ENCODE assay signal across 1 cellular context in the genomic region with DNA sequence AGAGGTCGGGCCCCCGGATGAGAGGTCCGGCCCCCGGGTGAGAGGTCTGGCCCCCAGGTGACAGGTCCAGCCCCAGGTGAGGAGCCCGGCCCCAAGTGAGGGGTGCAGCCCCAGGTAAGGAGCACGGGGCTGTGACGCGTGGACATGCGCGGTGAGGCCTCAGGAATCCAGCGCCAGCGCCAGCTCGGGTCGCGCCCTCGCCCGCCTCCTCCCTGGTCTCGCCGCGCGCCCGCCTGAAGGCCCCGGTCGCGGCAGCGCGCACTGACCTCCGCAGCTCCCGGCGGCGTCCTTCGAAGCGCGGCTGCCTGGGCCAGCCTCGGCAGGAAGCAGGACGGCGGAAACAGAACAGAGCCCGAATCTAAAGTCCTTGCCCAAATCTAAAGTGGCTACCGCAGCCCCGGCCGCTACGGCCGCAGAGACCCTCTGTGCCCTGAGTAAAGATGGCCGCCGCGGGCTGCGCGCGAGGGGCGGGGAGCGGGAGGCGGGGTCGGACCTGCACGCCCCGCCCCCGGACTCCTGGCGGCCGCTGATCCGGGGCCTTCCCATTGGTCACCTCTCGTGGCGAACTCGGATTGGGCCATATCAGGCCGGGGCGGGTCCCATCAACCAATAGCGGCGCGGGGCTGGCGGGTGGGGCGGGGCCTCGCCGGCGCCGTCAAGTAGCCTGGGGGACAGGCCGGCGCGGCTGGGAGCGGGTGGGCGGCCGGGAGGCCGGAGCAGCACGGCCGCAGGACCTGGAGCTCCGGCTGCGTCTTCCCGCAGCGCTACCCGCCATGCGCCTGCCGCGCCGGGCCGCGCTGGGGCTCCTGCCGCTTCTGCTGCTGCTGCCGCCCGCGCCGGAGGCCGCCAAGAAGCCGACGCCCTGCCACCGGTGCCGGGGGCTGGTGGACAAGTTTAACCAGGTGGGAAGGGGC.
TF ChIP-seq lines count a peak whose summit lies in the region.

TSS of gene ALG12 (minus strand) at position 442 of the 914 bp plus-strand sequence. CDS start 4,673 bp downstream, outside the sequence.
A gene with protein sequence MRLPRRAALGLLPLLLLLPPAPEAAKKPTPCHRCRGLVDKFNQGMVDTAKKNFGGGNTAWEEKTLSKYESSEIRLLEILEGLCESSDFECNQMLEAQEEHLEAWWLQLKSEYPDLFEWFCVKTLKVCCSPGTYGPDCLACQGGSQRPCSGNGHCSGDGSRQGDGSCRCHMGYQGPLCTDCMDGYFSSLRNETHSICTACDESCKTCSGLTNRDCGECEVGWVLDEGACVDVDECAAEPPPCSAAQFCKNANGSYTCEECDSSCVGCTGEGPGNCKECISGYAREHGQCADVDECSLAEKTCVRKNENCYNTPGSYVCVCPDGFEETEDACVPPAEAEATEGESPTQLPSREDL (plus strand): TSS at position 638 of the 914 bp plus-strand sequence. CDS start 136 bp downstream, at position 774.

TF ChIP-seq in HepG2, 621 proteins besides CTCF, POLR2A, EP300 and RAD21 (continued from another document and continues in another):
- TF ChIP-seq ZNF18 (CRISPR knock-in tag; IDR thresholded peaks at IDR 0.05; ENCODE audit: insufficient replicate concordance) (peak; percentile 6), ZIK1 (CRISPR knock-in tag; IDR thresholded peaks at IDR 0.05; ENCODE audit: borderline replicate concordance, low read depth) (0 out of 2 replicates have a peak, but pooled peaks have one; percentile 50), IKZF5 (CRISPR knock-in tag; IDR thresholded peaks at IDR 0.05) (peak; percentile 68; the same call in 1 of the 2 replicates), GTF3A (CRISPR knock-in tag; conservative IDR thresholded peaks at IDR 0.05) (no peak), ZFP82 (CRISPR knock-in tag; IDR thresholded peaks at IDR 0.05; ENCODE audit: borderline replicate concordance) (0 out of 2 replicates have a peak, but pooled peaks have one; percentile 38), KDM2A (CRISPR knock-in tag; IDR thresholded peaks at IDR 0.05; ENCODE audit: borderline replicate concordance, low read depth) (peak; percentile 83), XRCC5 (optimal IDR thresholded peaks at IDR 0.05; ENCODE audit: low read length) (peak; percentile 36), ZNF138 (CRISPR knock-in tag; IDR thresholded peaks at IDR 0.05; ENCODE audit: low read depth) (peak; percentile 56; the same call in 1 of the 2 replicates), ZSCAN29 (CRISPR knock-in tag; conservative IDR thresholded peaks at IDR 0.05) (no peak), SP4 (CRISPR knock-in tag; IDR thresholded peaks at IDR 0.05) (peak; percentile 98), SP2 (CRISPR knock-in tag; IDR thresholded peaks at IDR 0.05) (peak; percentile 84), PPARG (CRISPR knock-in tag; conservative IDR thresholded peaks at IDR 0.05) (peak; percentile 38; the same call in 1 of the 2 replicates), RARA (CRISPR knock-in tag; IDR thresholded peaks at IDR 0.05) (0 out of 2 replicates have a peak, but pooled peaks have one; percentile 18), POGZ (CRISPR knock-in tag; IDR thresholded peaks at IDR 0.05) (peak; percentile 53; the same call in 1 of the 2 replicates), ZBTB34 (CRISPR knock-in tag; IDR thresholded peaks at IDR 0.05) (no peak), MTF1 (CRISPR knock-in tag; IDR thresholded peaks at IDR 0.05) (no peak), ZBTB3 (CRISPR knock-in tag; IDR thresholded peaks at IDR 0.05; ENCODE audit: borderline replicate concordance, low read depth) (no peak), ZBTB7B (CRISPR knock-in tag; IDR thresholded peaks at IDR 0.05) (peak; percentile 63; the same call in 1 of the 2 replicates), RFX1 (IDR thresholded peaks at IDR 0.05) (no peak), TARDBP (CRISPR knock-in tag; IDR thresholded peaks at IDR 0.05) (peak; percentile 65; the same call in 1 of the 2 replicates), CAMTA2 (CRISPR knock-in tag; IDR thresholded peaks at IDR 0.05; ENCODE audit: borderline replicate concordance) (peak; percentile 59; the same call in 1 of the 2 replicates), PHF8 (CRISPR knock-in tag; IDR thresholded peaks at IDR 0.05) (peak; percentile 82), ATF7-NPFF (CRISPR knock-in tag; IDR thresholded peaks at IDR 0.05; ENCODE audit: low read depth) (peak; percentile 35; the same call in 1 of the 2 replicates), HOXD1 (CRISPR knock-in tag; IDR thresholded peaks at IDR 0.05) (no peak), ZFP36 (IDR thresholded peaks at IDR 0.05; ENCODE audit: borderline replicate concordance, low read depth, low read length, partially characterized antibody) (no peak), SP1 (IDR thresholded peaks at IDR 0.05) (0 out of 2 replicates have a peak, but pooled peaks have one; percentile 36), SP1 (CRISPR knock-in tag; IDR thresholded peaks at IDR 0.05) (0 out of 2 replicates have a peak, but pooled peaks have one; percentile 50), YY1 (IDR thresholded peaks at IDR 0.05; ENCODE audit: insufficient read depth, insufficient replicate concordance, low read depth, low read length) (peak; percentile 99), ZNF124 (CRISPR knock-in tag; IDR thresholded peaks at IDR 0.05) (peak; percentile 63; the same call in 1 of the 2 replicates), SMARCE1 (IDR thresholded peaks at IDR 0.05; ENCODE audit: borderline replicate concordance) (no peak), ZNF274 (CRISPR knock-in tag; IDR thresholded peaks at IDR 0.05) (peak; percentile 63; the same call in 1 of the 2 replicates), GATAD2A (CRISPR knock-in tag; IDR thresholded peaks at IDR 0.05) (no peak), NCOA2 (CRISPR knock-in tag; IDR thresholded peaks at IDR 0.05) (no peak; the same call in 1 of the 2 replicates), SMAD1 (CRISPR knock-in tag; IDR thresholded peaks at IDR 0.05; ENCODE audit: borderline replicate concordance, low read depth) (peak; percentile 50; the same call in 1 of the 2 replicates), ZNF556 (CRISPR knock-in tag; IDR thresholded peaks at IDR 0.05; ENCODE audit: borderline replicate concordance) (no peak), ZNF75D (CRISPR knock-in tag; IDR thresholded peaks at IDR 0.05; ENCODE audit: borderline replicate concordance) (no peak), STAT5B (CRISPR knock-in tag; IDR thresholded peaks at IDR 0.05) (no peak), NONO (IDR thresholded peaks at IDR 0.05) (no peak), NONO (CRISPR knock-in tag; conservative IDR thresholded peaks at IDR 0.05) (peak; percentile 78)
- TF ChIP-seq, protein P1, sequence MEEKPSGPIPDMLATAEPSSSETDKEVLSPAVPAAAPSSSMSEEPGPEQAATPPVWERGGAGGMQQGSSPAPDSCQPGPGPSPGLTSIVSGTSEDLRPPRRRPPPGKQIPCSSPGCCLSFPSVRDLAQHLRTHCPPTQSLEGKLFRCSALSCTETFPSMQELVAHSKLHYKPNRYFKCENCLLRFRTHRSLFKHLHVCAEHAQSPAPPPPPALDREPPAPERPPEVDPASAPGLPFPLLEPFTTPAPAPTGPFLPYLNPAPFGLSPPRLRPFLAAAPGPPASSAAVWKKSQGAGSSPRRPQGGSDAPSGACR (CRISPR knock-in tag; IDR thresholded peaks at IDR 0.05), result peak; percentile 33; the same call in 1 of the 2 replicates
- TF ChIP-seq, protein P2, sequence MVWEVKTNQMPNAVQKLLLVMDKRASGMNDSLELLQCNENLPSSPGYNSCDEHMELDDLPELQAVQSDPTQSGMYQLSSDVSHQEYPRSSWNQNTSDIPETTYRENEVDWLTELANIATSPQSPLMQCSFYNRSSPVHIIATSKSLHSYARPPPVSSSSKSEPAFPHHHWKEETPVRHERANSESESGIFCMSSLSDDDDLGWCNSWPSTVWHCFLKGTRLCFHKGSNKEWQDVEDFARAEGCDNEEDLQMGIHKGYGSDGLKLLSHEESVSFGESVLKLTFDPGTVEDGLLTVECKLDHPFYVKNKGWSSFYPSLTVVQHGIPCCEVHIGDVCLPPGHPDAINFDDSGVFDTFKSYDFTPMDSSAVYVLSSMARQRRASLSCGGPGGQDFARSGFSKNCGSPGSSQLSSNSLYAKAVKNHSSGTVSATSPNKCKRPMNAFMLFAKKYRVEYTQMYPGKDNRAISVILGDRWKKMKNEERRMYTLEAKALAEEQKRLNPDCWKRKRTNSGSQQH (CRISPR knock-in tag; IDR thresholded peaks at IDR 0.05; ENCODE audit: low read depth), result no peak; the same call in 1 of the 2 replicates
- TF ChIP-seq, protein P3, sequence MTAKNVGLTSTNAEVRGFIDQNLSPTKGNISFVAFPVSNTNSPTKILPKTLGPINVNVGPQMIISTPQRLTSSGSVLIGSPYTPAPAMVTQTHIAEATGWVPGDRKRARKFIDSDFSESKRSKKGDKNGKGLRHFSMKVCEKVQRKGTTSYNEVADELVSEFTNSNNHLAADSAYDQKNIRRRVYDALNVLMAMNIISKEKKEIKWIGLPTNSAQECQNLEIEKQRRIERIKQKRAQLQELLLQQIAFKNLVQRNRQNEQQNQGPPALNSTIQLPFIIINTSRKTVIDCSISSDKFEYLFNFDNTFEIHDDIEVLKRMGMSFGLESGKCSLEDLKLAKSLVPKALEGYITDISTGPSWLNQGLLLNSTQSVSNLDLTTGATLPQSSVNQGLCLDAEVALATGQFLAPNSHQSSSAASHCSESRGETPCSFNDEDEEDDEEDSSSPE (CRISPR knock-in tag; IDR thresholded peaks at IDR 0.05), result peak; percentile 82
- TF ChIP-seq, protein P4, sequence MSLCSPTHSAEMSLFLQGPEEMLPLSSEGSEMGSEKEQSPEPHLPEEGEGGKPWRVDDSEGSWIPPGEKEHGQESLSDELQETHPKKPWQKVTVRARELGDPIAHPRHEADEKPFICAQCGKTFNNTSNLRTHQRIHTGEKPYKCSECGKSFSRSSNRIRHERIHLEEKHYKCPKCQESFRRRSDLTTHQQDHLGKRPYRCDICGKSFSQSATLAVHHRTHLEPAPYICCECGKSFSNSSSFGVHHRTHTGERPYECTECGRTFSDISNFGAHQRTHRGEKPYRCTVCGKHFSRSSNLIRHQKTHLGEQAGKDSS (CRISPR knock-in tag; IDR thresholded peaks at IDR 0.05; ENCODE audit: borderline replicate concordance, low read depth), result peak; percentile 87; the same call in 1 of the 2 replicates
- TF ChIP-seq, protein P5, sequence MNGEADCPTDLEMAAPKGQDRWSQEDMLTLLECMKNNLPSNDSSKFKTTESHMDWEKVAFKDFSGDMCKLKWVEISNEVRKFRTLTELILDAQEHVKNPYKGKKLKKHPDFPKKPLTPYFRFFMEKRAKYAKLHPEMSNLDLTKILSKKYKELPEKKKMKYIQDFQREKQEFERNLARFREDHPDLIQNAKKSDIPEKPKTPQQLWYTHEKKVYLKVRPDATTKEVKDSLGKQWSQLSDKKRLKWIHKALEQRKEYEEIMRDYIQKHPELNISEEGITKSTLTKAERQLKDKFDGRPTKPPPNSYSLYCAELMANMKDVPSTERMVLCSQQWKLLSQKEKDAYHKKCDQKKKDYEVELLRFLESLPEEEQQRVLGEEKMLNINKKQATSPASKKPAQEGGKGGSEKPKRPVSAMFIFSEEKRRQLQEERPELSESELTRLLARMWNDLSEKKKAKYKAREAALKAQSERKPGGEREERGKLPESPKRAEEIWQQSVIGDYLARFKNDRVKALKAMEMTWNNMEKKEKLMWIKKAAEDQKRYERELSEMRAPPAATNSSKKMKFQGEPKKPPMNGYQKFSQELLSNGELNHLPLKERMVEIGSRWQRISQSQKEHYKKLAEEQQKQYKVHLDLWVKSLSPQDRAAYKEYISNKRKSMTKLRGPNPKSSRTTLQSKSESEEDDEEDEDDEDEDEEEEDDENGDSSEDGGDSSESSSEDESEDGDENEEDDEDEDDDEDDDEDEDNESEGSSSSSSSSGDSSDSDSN (CRISPR knock-in tag; IDR thresholded peaks at IDR 0.05), result peak; percentile 75; the same call in 1 of the 2 replicates
- TF ChIP-seq, protein P6, sequence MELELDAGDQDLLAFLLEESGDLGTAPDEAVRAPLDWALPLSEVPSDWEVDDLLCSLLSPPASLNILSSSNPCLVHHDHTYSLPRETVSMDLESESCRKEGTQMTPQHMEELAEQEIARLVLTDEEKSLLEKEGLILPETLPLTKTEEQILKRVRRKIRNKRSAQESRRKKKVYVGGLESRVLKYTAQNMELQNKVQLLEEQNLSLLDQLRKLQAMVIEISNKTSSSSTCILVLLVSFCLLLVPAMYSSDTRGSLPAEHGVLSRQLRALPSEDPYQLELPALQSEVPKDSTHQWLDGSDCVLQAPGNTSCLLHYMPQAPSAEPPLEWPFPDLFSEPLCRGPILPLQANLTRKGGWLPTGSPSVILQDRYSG (CRISPR knock-in tag; IDR thresholded peaks at IDR 0.05), result 0 out of 2 replicates have a peak, but pooled peaks have one; percentile 44
